2 cellular contexts compared by ENCODE assay signal in genomic region chr10:79347226-79347893, GRCh38.
A peak's percentile ranks its signal among the peaks of the same experiment; 100 is the strongest.
TF ChIP-seq lines count a peak whose summit lies in the region.

PPIF (plus strand) TSS chr10:79347469; CDS start chr10:79347549, 80 bp downstream.

TF ChIP-seq in HCT116, 20 proteins besides CTCF, POLR2A, EP300 and RAD21 (continued from another document):
- TF ChIP-seq ZBTB33 (IDR thresholded peaks at IDR 0.05; ENCODE audit: extremely low read depth, insufficient replicate concordance, low read length) (no peak), JUND (IDR thresholded peaks at IDR 0.05) (no peak), SRF (IDR thresholded peaks at IDR 0.05; ENCODE audit: low read depth) (no peak), EZH2 (IDR thresholded peaks at IDR 0.05) (no peak), YY1 (IDR thresholded peaks at IDR 0.05; ENCODE audit: extremely low read depth, insufficient replicate concordance, low read depth, low read length) (peak; percentile 44), ZNF274 (IDR thresholded peaks at IDR 0.05; ENCODE audit: low read depth, low read length) (no peak), MAX (IDR thresholded peaks at IDR 0.05) (no peak), REST (IDR thresholded peaks at IDR 0.05; ENCODE audit: low read depth) (no peak), EGR1 (IDR thresholded peaks at IDR 0.05; ENCODE audit: low read depth) (no peak), ELF1 (IDR thresholded peaks at IDR 0.05; ENCODE audit: borderline replicate concordance, low read depth) (no peak), CEBPB (IDR thresholded peaks at IDR 0.05; ENCODE audit: low read depth) (no peak), POLR2AphosphoS5 (IDR thresholded peaks at IDR 0.05; ENCODE audit: low read depth, low read length) (peak; percentile 91)
TF ChIP-seq in HCT116: peak in this region for 5.

TF ChIP-seq in SK-N-SH, 30 proteins besides CTCF, POLR2A, EP300 and RAD21 (continued from another document):
- 0 out of 2 replicates have a peak, but pooled peaks have one; percentile 13 for TF ChIP-seq REST (IDR thresholded peaks at IDR 0.05; ENCODE audit: low read depth, low read length)
- no peak for TF ChIP-seq ELF1 (IDR thresholded peaks at IDR 0.05)
- TF ChIP-seq CHD2 (IDR thresholded peaks at IDR 0.05; ENCODE audit: low read length, partially characterized antibody), result peak; percentile 41
- no peak for TF ChIP-seq IRF3 (IDR thresholded peaks at IDR 0.05; ENCODE audit: low read depth, low read length)
- TF ChIP-seq USF1 (IDR thresholded peaks at IDR 0.05; ENCODE audit: borderline replicate concordance, low read depth), result no peak
- TF ChIP-seq PBX3 (IDR thresholded peaks at IDR 0.05), result no peak
- TF ChIP-seq GATA2 (CRISPR knock-in tag; IDR thresholded peaks at IDR 0.05), result no peak
- TF ChIP-seq SIN3A (IDR thresholded peaks at IDR 0.05; ENCODE audit: borderline replicate concordance, low read depth, low read length), result no peak
- no peak for TF ChIP-seq RFX5 (IDR thresholded peaks at IDR 0.05; ENCODE audit: low read length)
- no peak for TF ChIP-seq USF2 (IDR thresholded peaks at IDR 0.05; ENCODE audit: borderline replicate concordance, low read depth, low read length)
- no peak for TF ChIP-seq ZBTB33 (IDR thresholded peaks at IDR 0.05; ENCODE audit: borderline replicate concordance, low read depth)
- no peak for TF ChIP-seq TCF12 (IDR thresholded peaks at IDR 0.05)
- no peak for TF ChIP-seq EZH2phosphoT487 (IDR thresholded peaks at IDR 0.05; ENCODE audit: borderline replicate concordance, low read depth)
- no peak for TF ChIP-seq TEAD4 (IDR thresholded peaks at IDR 0.05; ENCODE audit: borderline replicate concordance, insufficient read depth)
- TF ChIP-seq SMC3 (IDR thresholded peaks at IDR 0.05; ENCODE audit: low read depth, low read length), result peak; percentile 58
- no peak for TF ChIP-seq FOSL2 (IDR thresholded peaks at IDR 0.05; ENCODE audit: borderline replicate concordance, low read depth)
- TF ChIP-seq MXI1 (IDR thresholded peaks at IDR 0.05; ENCODE audit: low read depth, low read length), result peak; percentile 68; the same call in 1 of the 2 replicates
- no peak for TF ChIP-seq RXRA (IDR thresholded peaks at IDR 0.05; ENCODE audit: borderline replicate concordance, low read depth)
- TF ChIP-seq TAF1 (IDR thresholded peaks at IDR 0.05; ENCODE audit: borderline replicate concordance, low read depth, low read length), result peak; percentile 75; the same call in 1 of the 2 replicates
- TF ChIP-seq FOXM1 (IDR thresholded peaks at IDR 0.05; ENCODE audit: low read depth), result no peak
- no peak for TF ChIP-seq JUND (IDR thresholded peaks at IDR 0.05)
